Comparison of ENCODE assay signal across 1 cellular context in the genomic region with DNA sequence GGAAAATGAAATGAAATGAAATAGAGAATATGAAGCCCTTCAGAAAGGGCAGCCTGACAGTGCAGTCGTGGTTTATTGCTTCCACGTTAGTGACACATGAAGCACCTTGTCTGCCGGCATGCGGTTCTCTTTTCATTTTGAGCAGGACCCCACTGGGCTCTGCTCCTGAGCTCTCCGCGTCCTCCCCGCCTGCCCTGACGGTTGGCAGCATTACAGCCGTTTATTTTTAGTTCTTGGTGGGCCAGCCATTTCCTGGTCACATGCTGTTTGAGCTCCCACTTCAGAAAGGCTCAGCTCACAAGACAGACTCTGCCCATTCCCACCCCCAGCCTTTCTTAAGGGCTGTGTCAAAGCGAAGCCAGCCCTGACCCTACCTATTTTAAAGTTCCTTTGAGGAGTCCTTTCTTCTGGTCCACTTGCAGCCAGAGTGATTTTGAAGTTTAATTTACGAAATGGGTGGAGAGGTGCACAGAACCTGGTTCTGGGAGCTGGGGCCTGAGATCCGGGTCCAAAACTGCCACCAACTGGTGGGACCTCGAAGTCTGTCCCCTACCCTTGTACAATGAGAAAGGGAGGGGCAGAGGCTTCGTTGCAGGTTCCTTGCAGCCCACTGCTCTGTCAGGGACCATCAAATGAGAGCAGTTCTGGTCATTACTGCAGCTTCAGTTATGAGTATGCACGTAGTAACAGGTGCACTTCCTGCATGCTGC.
TF ChIP-seq lines count a peak whose summit lies in the region.

No MANE protein-coding gene starts in this region.

TF ChIP-seq in IMR-90, 13 proteins besides CTCF, POLR2A, EP300 and RAD21 (continued from another document):
- TF ChIP-seq, protein P1, sequence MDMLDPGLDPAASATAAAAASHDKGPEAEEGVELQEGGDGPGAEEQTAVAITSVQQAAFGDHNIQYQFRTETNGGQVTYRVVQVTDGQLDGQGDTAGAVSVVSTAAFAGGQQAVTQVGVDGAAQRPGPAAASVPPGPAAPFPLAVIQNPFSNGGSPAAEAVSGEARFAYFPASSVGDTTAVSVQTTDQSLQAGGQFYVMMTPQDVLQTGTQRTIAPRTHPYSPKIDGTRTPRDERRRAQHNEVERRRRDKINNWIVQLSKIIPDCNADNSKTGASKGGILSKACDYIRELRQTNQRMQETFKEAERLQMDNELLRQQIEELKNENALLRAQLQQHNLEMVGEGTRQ (IDR thresholded peaks at IDR 0.05; ENCODE audit: low read depth, low read length): no peak
- TF ChIP-seq FOS (IDR thresholded peaks at IDR 0.05; ENCODE audit: low read depth, low read length) (no peak), MAZ (IDR thresholded peaks at IDR 0.05; ENCODE audit: borderline replicate concordance, low read depth, low read length) (no peak), SMC3 (IDR thresholded peaks at IDR 0.05; ENCODE audit: low read depth, low read length) (no peak), MAFK (IDR thresholded peaks at IDR 0.05; ENCODE audit: low read depth, low read length) (no peak), CEBPB (IDR thresholded peaks at IDR 0.05; ENCODE audit: low read depth, low read length) (no peak), RFX5 (IDR thresholded peaks at IDR 0.05; ENCODE audit: low read depth, low read length) (no peak), BHLHE40 (IDR thresholded peaks at IDR 0.05; ENCODE audit: low read depth, low read length) (no peak)
- TF ChIP-seq, protein P2, sequence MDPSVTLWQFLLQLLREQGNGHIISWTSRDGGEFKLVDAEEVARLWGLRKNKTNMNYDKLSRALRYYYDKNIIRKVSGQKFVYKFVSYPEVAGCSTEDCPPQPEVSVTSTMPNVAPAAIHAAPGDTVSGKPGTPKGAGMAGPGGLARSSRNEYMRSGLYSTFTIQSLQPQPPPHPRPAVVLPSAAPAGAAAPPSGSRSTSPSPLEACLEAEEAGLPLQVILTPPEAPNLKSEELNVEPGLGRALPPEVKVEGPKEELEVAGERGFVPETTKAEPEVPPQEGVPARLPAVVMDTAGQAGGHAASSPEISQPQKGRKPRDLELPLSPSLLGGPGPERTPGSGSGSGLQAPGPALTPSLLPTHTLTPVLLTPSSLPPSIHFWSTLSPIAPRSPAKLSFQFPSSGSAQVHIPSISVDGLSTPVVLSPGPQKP (IDR thresholded peaks at IDR 0.05; ENCODE audit: borderline replicate concordance, low read depth, low read length): no peak
TF ChIP-seq in IMR-90: peak in this region for 0.
